In genomic region chr6:108497883-108498282, GRCh38 we compare ENCODE assay signal across 1 cellular context.
TF ChIP-seq lines count a peak whose summit lies in the region.

No MANE protein-coding gene starts in this region.

TF ChIP-seq in GM23338, 12 proteins besides CTCF, POLR2A, EP300 and RAD21 (continued from another document):
- TF ChIP-seq ZNF462 (CRISPR knock-in tag; IDR thresholded peaks at IDR 0.05) (no peak), JUNB (IDR thresholded peaks at IDR 0.05; ENCODE audit: unreplicated experiment) (no peak), NANOG (IDR thresholded peaks at IDR 0.05; ENCODE audit: borderline replicate concordance) (no peak)
